In genomic region chr12:1760566-1761382, GRCh38 we compare ENCODE assay signal across 11 cellular contexts. TPM values are rescaled to one million over a fixed set of nuclear protein-coding genes. Genes with fewer than 3 reads are reported as not detected.
DNase-seq lines count a peak whose midpoint lies in the region; ATAC-seq and TF ChIP-seq lines count a peak whose summit lies in the region.
"Had no signal": no experiment of that assay in that cellular context is flagged by ENCODE, and none has a peak within 500 bp of the region (broad histone marks: within the 10 kb centered on the region; RNA-seq: fewer than 3 reads in every experiment).

No MANE protein-coding gene starts in this region.

- 81 to 86% methylated on average over 2 of the region's 2 CpGs for WGBS in upper lobe of left lung, 2 donors

- H3K36me3 Mint-ChIP-seq in activated naive CD4-positive, alpha-beta T cell treated with anti-CD3 and anti-CD28 coated beads for 36 hours (ENCODE audit: low read depth) = peaks cover 24% of the 10 kb centered on the region
- peaks cover 23% of the 10 kb centered on the region for H3K36me3 Mint-ChIP-seq in progenitor cell of endocrine pancreas (ENCODE audit: insufficient read depth)

- H3K9ac ChIP-seq in PC-3 (ENCODE audit: low read length) = no peak overlapping the region

- no peak overlapping the region for H3K4me2 ChIP-seq in PC-3 (ENCODE audit: low read length)

- TF ChIP-seq POLR2A in upper lobe of left lung (IDR thresholded peaks at IDR 0.05) = no peak

- POLR2A ChIA-PET in PC-3 (lab: Charles Lee; ENCODE audit: unreplicated experiment) = no interaction called here

- H3K27me3 Mint-ChIP-seq in activated naive CD4-positive, alpha-beta T cell treated with anti-CD3 and anti-CD28 coated beads for 36 hours (ENCODE audit: low read depth) = no peaks in the 10 kb centered on the region
- no peaks in the 10 kb centered on the region for H3K27me3 Mint-ChIP-seq in progenitor cell of endocrine pancreas
- H3K27me3 Mint-ChIP-seq: stimulated activated memory B cell treated with anti-CD40 and anti-IgM and Interleukin-4, amounts not matched to agents 10 μg/mL and 1 μg/mL and 100 μg/mL, for 72 hours had no signal

- TF ChIP-seq CTCF in PC-3 (conservative IDR thresholded peaks at IDR 0.05; ENCODE audit: low read depth, low read length) (no peak), upper lobe of left lung (IDR thresholded peaks at IDR 0.05) (no peak), progenitor cell of endocrine pancreas (IDR thresholded peaks at IDR 0.05; ENCODE audit: unreplicated experiment) (no peak)

- peak; percentile 14 for DNase-seq in GM03348 (ENCODE audit: low spot score)
- no peak for DNase-seq in PC-3
- DNase-seq in epithelial cell of prostate (ENCODE audit: low read depth, low spot score) = no peak
- peak; percentile 19 for DNase-seq in myocyte (ENCODE audit: low read depth)
- no peak for DNase-seq in upper lobe of left lung
- DNase-seq in activated naive CD4-positive, alpha-beta T cell treated with anti-CD3 and anti-CD28 coated beads for 36 hours = no peak
- no peak for DNase-seq in posterior cingulate gyrus
- no peak for DNase-seq in progenitor cell of endocrine pancreas (ENCODE audit: low spot score, unreplicated experiment)

- H2AFZ ChIP-seq in PC-3 (ENCODE audit: low read length) = no peak overlapping the region

- intact Hi-C loops in PC-3 (cut with micrococcal nuclease) (no loop called here), posterior cingulate gyrus (cut with DNase I) (no loop called here)
- intact Hi-C loops in activated naive CD4-positive, alpha-beta T cell treated with anti-CD3 and anti-CD28 coated beads for 36 hours (cut with micrococcal nuclease) = no loop called here

- H3K27ac Mint-ChIP-seq in activated naive CD4-positive, alpha-beta T cell treated with anti-CD3 and anti-CD28 coated beads for 36 hours = no peak overlapping the region
- H3K27ac Mint-ChIP-seq in progenitor cell of endocrine pancreas = no peak overlapping the region
- H3K27ac Mint-ChIP-seq: stimulated activated memory B cell treated with anti-CD40 and anti-IgM and Interleukin-4, amounts not matched to agents 10 μg/mL and 1 μg/mL and 100 μg/mL, for 72 hours had no signal

- H3K9me3 Mint-ChIP-seq in activated naive CD4-positive, alpha-beta T cell treated with anti-CD3 and anti-CD28 coated beads for 36 hours = no peaks in the 10 kb centered on the region
- H3K9me3 Mint-ChIP-seq in progenitor cell of endocrine pancreas (ENCODE audit: low read depth) = no peaks in the 10 kb centered on the region
- H3K9me3 Mint-ChIP-seq: stimulated activated memory B cell treated with anti-CD40 and anti-IgM and Interleukin-4, amounts not matched to agents 10 μg/mL and 1 μg/mL and 100 μg/mL, for 72 hours had no signal

- CTCF ChIA-PET in PC-3 (lab: Charles Lee) = no interaction called here
- CTCF ChIA-PET in activated naive CD4-positive, alpha-beta T cell treated with anti-CD3 and anti-CD28 coated beads for 36 hours (lab: Charles Lee) = interaction anchor here (0.9 to 1.7 kb wide), 2 partner anchors 12 to 30 kb away, joined by 4 to 7 read pairs; no protein-coding TSS in a partner anchor

- H3K4me3 ChIP-seq in PC-3 (ENCODE audit: low read length) (no peak overlapping the region), upper lobe of left lung (no peak overlapping the region)
- H3K4me3 ChIP-seq: skin epidermis had no signal

- no peak overlapping the region for H3K4me3 Mint-ChIP-seq in activated naive CD4-positive, alpha-beta T cell treated with anti-CD3 and anti-CD28 coated beads for 36 hours
- no peak overlapping the region for H3K4me3 Mint-ChIP-seq in progenitor cell of endocrine pancreas (ENCODE audit: low read depth)
- H3K4me3 Mint-ChIP-seq: stimulated activated memory B cell treated with anti-CD40 and anti-IgM and Interleukin-4, amounts not matched to agents 10 μg/mL and 1 μg/mL and 100 μg/mL, for 72 hours had no signal

- peaks cover 8% of the 10 kb centered on the region for H3K4me1 Mint-ChIP-seq in activated naive CD4-positive, alpha-beta T cell treated with anti-CD3 and anti-CD28 coated beads for 36 hours (ENCODE audit: low read depth)
- peaks cover 31% of the 10 kb centered on the region for H3K4me1 Mint-ChIP-seq in progenitor cell of endocrine pancreas (ENCODE audit: low read depth)

- H3F3A ChIP-seq in PC-3 (ENCODE audit: low read length, unreplicated experiment) = no peaks in the 10 kb centered on the region

- TF ChIP-seq EP300 in upper lobe of left lung (IDR thresholded peaks at IDR 0.05) = no peak

- H3K4me1 ChIP-seq in PC-3 (ENCODE audit: insufficient read depth, low read length) (peaks cover 1% of the 10 kb centered on the region; the same call in 1 of the 2 replicates), upper lobe of left lung (peaks cover 0 to 18% (median 7%) of the 10 kb centered on the region in 4 donors)

- ATAC-seq in PC-3 = peak; percentile 67
- ATAC-seq in upper lobe of left lung (ENCODE audit: low FRiP score in 2 of 2) = no peak
- ATAC-seq: stimulated activated memory B cell treated with anti-CD40 and anti-IgM and Interleukin-4, amounts not matched to agents 10 μg/mL and 1 μg/mL and 100 μg/mL, for 72 hours had no signal

- H3K9me3 ChIP-seq in PC-3 (ENCODE audit: low read length) = no peaks in the 10 kb centered on the region
- H3K9me3 ChIP-seq in upper lobe of left lung = no peaks in the 10 kb centered on the region

- H4K20me1 ChIP-seq in PC-3 (ENCODE audit: low read length) = no peaks in the 10 kb centered on the region

- H3K27ac ChIP-seq in PC-3 (ENCODE audit: low read length) (no peak overlapping the region), epithelial cell of prostate (peak overlapping the region; percentile 90), upper lobe of left lung (peak overlapping the region in 1 of 4 donors; percentile 7)
- H3K27ac ChIP-seq: HL-60 had no signal

- BruUV-seq in PC-3 (replicated peaks; lab: Mats Ljungman, UMichigan) = no TSS peak

- no peaks in the 10 kb centered on the region for H3K9me2 ChIP-seq in PC-3 (replicated peaks; ENCODE audit: low read length)

- H3K79me2 ChIP-seq in PC-3 (ENCODE audit: low read length) = peaks cover 19% of the 10 kb centered on the region; the same call in 1 of the 2 replicates

- H3K36me3 ChIP-seq in PC-3 (ENCODE audit: low read depth, low read length) (no peaks in the 10 kb centered on the region), upper lobe of left lung (peaks cover 0 to 27% (median 7%) of the 10 kb centered on the region in 4 donors)

- H3K27me3 ChIP-seq in PC-3 (ENCODE audit: low read length) = no peaks in the 10 kb centered on the region
- no peaks in the 10 kb centered on the region for H3K27me3 ChIP-seq in upper lobe of left lung

RNA-seq across cellular contexts. Expression of gene LRTM2, which starts 59.6 kb away (rescaled TPM):
- total RNA-seq in PC-3 (2014; rRNA removed) (not detected in 2 replicates), myocyte (0.11 TPM in 1 of 2 replicates, not detected in the other), upper lobe of left lung (not detected), progenitor cell of endocrine pancreas (0.48 and 0.53 TPM in 2 replicates)
- not detected for polyA plus RNA-seq in myocyte (2012)
- total RNA-seq in activated naive CD4-positive, alpha-beta T cell treated with anti-CD3 and anti-CD28 coated beads for 36 hours = not detected

Comparison
In these comparisons a context has a peak if more than half of its experiments do, and no peak if none do; other contexts are left out.
1. DNase-seq: peak in GM03348 (single experiment) and myocyte (single experiment); none in PC-3 (single experiment), epithelial cell of prostate (single experiment), upper lobe of left lung (0 of 2), activated naive CD4-positive, alpha-beta T cell treated with anti-CD3 and anti-CD28 coated beads for 36 hours (single experiment), posterior cingulate gyrus (0 of 10) and progenitor cell of endocrine pancreas (single experiment).